1 cellular context compared by ENCODE assay signal in the genomic region with DNA sequence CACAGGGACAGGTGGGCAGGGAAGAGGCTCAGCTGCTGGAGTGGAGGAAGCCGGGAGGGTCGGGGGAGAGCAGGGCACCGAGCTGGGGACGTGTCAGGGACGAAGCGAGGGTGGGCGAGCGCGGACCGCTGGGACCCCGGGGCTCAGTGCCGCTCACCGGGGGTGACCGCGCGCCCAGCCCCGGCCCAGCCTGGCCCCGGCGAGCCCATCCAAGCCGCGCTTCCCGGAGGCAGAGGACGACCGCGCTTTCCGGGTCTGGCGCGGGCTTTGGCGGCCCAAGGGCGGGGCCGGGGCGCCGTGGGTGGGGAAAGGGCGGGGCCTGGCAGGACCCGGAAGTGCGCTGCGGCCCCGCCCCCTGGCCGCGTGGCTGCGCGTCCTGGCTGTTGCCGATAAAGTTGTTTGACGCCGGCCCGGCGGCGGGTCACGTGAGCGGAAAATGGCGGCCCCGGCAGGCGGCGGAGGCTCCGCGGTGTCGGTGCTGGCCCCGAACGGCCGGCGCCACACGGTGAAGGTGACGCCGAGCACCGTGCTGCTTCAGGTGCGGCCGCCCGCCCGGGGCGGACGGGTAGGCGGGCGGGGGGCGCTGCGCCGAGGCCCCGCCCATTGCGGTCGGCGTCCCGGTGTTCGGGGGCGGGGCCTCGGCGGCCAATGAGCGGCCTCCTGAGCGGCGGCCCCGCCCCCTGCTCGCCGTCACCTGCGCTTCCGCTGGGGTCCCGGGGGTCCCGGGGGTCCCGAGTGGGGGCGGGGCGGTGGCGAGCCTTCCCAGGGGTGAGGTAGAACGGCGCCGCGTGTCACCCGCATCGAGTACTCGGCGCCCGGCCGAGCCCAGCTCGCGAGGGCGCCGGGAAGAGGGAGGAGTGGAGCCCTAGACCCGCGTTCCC.
TF ChIP-seq lines count a peak whose summit lies in the region.

Gene ASPSCR1 (plus strand): TSS at position 419 of the 881 bp plus-strand sequence. CDS start 18 bp downstream, at position 437.

TF ChIP-seq in HepG2, 621 proteins besides CTCF, POLR2A, EP300 and RAD21 (continued from another document and continues in another):
- TF ChIP-seq, protein P1, sequence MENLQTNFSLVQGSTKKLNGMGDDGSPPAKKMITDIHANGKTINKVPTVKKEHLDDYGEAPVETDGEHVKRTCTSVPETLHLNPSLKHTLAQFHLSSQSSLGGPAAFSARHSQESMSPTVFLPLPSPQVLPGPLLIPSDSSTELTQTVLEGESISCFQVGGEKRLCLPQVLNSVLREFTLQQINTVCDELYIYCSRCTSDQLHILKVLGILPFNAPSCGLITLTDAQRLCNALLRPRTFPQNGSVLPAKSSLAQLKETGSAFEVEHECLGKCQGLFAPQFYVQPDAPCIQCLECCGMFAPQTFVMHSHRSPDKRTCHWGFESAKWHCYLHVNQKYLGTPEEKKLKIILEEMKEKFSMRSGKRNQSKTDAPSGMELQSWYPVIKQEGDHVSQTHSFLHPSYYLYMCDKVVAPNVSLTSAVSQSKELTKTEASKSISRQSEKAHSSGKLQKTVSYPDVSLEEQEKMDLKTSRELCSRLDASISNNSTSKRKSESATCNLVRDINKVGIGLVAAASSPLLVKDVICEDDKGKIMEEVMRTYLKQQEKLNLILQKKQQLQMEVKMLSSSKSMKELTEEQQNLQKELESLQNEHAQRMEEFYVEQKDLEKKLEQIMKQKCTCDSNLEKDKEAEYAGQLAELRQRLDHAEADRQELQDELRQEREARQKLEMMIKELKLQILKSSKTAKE (CRISPR knock-in tag; IDR thresholded peaks at IDR 0.05; ENCODE audit: borderline replicate concordance): no peak
- TF ChIP-seq STAG1 (CRISPR knock-in tag; IDR thresholded peaks at IDR 0.05) (peak; percentile 2; the same call in 1 of the 2 replicates), ZNF883 (CRISPR knock-in tag; IDR thresholded peaks at IDR 0.05; ENCODE audit: not compliant biosample characterization) (no peak), PHF20 (CRISPR knock-in tag; IDR thresholded peaks at IDR 0.05) (peak; percentile 85), FOXP1 (IDR thresholded peaks at IDR 0.05) (no peak), FOXP1 (CRISPR knock-in tag; IDR thresholded peaks at IDR 0.05) (0 out of 2 replicates have a peak, but pooled peaks have one; percentile 29), TEAD3 (CRISPR knock-in tag; optimal IDR thresholded peaks at IDR 0.05; ENCODE audit: borderline replicate concordance) (peak; percentile 10), ZSCAN20 (CRISPR knock-in tag; IDR thresholded peaks at IDR 0.05; ENCODE audit: borderline replicate concordance) (peak; percentile 81; the same call in 1 of the 2 replicates), HOXD1 (CRISPR knock-in tag; IDR thresholded peaks at IDR 0.05) (peak; percentile 65), MTF1 (CRISPR knock-in tag; IDR thresholded peaks at IDR 0.05) (no peak), ZNF570 (CRISPR knock-in tag; IDR thresholded peaks at IDR 0.05; ENCODE audit: borderline replicate concordance) (no peak), SP4 (CRISPR knock-in tag; IDR thresholded peaks at IDR 0.05) (peak; percentile 99), SOX5 (CRISPR knock-in tag; IDR thresholded peaks at IDR 0.05; ENCODE audit: borderline replicate concordance) (peak; percentile 66; the same call in 1 of the 2 replicates), ZNF251 (CRISPR knock-in tag; IDR thresholded peaks at IDR 0.05) (no peak), XRCC5 (optimal IDR thresholded peaks at IDR 0.05; ENCODE audit: low read length) (peak; percentile 21), HMGA1 (CRISPR knock-in tag; conservative IDR thresholded peaks at IDR 0.05) (no peak), KLF15 (CRISPR knock-in tag; IDR thresholded peaks at IDR 0.05; ENCODE audit: borderline replicate concordance) (peak; percentile 94; the same call in 1 of the 2 replicates), ZNF639 (CRISPR knock-in tag; conservative IDR thresholded peaks at IDR 0.05) (peak; percentile 99), ZNF660 (CRISPR knock-in tag; IDR thresholded peaks at IDR 0.05; ENCODE audit: borderline replicate concordance, low read depth) (no peak), ZNF34 (CRISPR knock-in tag; IDR thresholded peaks at IDR 0.05; ENCODE audit: borderline replicate concordance) (no peak), MNT (IDR thresholded peaks at IDR 0.05) (peak; percentile 84), BORCS8-MEF2B (CRISPR knock-in tag; IDR thresholded peaks at IDR 0.05) (peak; percentile 91; the same call in 1 of the 2 replicates), ZNF431 (CRISPR knock-in tag; IDR thresholded peaks at IDR 0.05; ENCODE audit: borderline replicate concordance, low read depth) (peak; percentile 68; the same call in 1 of the 2 replicates), ARID5B (CRISPR knock-in tag; IDR thresholded peaks at IDR 0.05) (no peak), ATF7-NPFF (CRISPR knock-in tag; IDR thresholded peaks at IDR 0.05; ENCODE audit: low read depth) (peak; percentile 48), ZNF619 (CRISPR knock-in tag; IDR thresholded peaks at IDR 0.05) (no peak)
- TF ChIP-seq, protein P2, sequence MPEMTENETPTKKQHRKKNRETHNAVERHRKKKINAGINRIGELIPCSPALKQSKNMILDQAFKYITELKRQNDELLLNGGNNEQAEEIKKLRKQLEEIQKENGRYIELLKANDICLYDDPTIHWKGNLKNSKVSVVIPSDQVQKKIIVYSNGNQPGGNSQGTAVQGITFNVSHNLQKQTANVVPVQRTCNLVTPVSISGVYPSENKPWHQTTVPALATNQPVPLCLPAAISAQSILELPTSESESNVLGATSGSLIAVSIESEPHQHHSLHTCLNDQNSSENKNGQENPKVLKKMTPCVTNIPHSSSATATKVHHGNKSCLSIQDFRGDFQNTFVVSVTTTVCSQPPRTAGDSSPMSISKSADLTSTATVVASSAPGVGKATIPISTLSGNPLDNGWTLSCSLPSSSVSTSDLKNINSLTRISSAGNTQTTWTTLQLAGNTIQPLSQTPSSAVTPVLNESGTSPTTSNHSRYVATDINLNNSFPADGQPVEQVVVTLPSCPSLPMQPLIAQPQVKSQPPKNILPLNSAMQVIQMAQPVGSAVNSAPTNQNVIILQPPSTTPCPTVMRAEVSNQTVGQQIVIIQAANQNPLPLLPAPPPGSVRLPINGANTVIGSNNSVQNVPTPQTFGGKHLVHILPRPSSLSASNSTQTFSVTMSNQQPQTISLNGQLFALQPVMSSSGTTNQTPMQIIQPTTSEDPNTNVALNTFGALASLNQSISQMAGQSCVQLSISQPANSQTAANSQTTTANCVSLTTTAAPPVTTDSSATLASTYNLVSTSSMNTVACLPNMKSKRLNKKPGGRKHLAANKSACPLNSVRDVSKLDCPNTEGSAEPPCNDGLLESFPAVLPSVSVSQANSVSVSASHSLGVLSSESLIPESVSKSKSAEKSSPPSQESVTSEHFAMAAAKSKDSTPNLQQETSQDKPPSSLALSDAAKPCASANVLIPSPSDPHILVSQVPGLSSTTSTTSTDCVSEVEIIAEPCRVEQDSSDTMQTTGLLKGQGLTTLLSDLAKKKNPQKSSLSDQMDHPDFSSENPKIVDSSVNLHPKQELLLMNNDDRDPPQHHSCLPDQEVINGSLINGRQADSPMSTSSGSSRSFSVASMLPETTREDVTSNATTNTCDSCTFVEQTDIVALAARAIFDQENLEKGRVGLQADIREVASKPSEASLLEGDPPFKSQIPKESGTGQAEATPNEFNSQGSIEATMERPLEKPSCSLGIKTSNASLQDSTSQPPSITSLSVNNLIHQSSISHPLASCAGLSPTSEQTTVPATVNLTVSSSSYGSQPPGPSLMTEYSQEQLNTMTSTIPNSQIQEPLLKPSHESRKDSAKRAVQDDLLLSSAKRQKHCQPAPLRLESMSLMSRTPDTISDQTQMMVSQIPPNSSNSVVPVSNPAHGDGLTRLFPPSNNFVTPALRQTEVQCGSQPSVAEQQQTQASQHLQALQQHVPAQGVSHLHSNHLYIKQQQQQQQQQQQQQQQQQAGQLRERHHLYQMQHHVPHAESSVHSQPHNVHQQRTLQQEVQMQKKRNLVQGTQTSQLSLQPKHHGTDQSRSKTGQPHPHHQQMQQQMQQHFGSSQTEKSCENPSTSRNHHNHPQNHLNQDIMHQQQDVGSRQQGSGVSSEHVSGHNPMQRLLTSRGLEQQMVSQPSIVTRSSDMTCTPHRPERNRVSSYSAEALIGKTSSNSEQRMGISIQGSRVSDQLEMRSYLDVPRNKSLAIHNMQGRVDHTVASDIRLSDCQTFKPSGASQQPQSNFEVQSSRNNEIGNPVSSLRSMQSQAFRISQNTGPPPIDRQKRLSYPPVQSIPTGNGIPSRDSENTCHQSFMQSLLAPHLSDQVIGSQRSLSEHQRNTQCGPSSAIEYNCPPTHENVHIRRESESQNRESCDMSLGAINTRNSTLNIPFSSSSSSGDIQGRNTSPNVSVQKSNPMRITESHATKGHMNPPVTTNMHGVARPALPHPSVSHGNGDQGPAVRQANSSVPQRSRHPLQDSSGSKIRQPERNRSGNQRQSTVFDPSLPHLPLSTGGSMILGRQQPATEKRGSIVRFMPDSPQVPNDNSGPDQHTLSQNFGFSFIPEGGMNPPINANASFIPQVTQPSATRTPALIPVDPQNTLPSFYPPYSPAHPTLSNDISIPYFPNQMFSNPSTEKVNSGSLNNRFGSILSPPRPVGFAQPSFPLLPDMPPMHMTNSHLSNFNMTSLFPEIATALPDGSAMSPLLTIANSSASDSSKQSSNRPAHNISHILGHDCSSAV (CRISPR knock-in tag; IDR thresholded peaks at IDR 0.05; ENCODE audit: borderline replicate concordance): 0 out of 2 replicates have a peak, but pooled peaks have one; percentile 78
- TF ChIP-seq, protein P3, sequence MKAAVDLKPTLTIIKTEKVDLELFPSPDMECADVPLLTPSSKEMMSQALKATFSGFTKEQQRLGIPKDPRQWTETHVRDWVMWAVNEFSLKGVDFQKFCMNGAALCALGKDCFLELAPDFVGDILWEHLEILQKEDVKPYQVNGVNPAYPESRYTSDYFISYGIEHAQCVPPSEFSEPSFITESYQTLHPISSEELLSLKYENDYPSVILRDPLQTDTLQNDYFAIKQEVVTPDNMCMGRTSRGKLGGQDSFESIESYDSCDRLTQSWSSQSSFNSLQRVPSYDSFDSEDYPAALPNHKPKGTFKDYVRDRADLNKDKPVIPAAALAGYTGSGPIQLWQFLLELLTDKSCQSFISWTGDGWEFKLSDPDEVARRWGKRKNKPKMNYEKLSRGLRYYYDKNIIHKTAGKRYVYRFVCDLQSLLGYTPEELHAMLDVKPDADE (CRISPR knock-in tag; IDR thresholded peaks at IDR 0.05): 0 out of 2 replicates have a peak, but pooled peaks have one; percentile 76
- TF ChIP-seq, protein P4, sequence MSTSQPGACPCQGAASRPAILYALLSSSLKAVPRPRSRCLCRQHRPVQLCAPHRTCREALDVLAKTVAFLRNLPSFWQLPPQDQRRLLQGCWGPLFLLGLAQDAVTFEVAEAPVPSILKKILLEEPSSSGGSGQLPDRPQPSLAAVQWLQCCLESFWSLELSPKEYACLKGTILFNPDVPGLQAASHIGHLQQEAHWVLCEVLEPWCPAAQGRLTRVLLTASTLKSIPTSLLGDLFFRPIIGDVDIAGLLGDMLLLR (CRISPR knock-in tag; IDR thresholded peaks at IDR 0.05): peak; percentile 93
- TF ChIP-seq, protein P5, sequence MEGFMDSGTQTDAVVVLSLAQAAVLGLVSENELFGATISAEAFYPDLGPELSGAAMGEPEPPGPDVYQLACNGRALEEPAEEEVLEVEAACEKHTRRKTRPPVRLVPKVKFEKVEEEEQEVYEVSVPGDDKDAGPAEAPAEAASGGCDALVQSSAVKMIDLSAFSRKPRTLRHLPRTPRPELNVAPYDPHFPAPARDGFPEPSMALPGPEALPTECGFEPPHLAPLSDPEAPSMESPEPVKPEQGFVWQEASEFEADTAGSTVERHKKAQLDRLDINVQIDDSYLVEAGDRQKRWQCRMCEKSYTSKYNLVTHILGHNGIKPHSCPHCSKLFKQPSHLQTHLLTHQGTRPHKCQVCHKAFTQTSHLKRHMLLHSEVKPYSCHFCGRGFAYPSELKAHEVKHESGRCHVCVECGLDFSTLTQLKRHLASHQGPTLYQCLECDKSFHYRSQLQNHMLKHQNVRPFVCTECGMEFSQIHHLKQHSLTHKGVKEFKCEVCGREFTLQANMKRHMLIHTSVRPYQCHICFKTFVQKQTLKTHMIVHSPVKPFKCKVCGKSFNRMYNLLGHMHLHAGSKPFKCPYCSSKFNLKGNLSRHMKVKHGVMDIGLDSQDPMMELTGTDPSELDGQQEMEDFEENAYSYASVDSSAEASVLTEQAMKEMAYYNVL (CRISPR knock-in tag; IDR thresholded peaks at IDR 0.05; ENCODE audit: borderline replicate concordance): peak; percentile 67
